In genomic region chr2:36705326-36706020, GRCh38 we compare ENCODE assay signal across 1 cellular context.
TF ChIP-seq lines count a peak whose summit lies in the region.

No MANE protein-coding gene starts in this region.

TF ChIP-seq in IMR-90, 13 proteins besides CTCF, POLR2A, EP300 and RAD21 (continued from another document):
- TF ChIP-seq, protein P1, sequence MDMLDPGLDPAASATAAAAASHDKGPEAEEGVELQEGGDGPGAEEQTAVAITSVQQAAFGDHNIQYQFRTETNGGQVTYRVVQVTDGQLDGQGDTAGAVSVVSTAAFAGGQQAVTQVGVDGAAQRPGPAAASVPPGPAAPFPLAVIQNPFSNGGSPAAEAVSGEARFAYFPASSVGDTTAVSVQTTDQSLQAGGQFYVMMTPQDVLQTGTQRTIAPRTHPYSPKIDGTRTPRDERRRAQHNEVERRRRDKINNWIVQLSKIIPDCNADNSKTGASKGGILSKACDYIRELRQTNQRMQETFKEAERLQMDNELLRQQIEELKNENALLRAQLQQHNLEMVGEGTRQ (IDR thresholded peaks at IDR 0.05; ENCODE audit: low read depth, low read length), result no peak
- TF ChIP-seq MXI1 (IDR thresholded peaks at IDR 0.05; ENCODE audit: borderline replicate concordance, low read depth, low read length) (no peak), BHLHE40 (IDR thresholded peaks at IDR 0.05; ENCODE audit: low read depth, low read length) (no peak), MAZ (IDR thresholded peaks at IDR 0.05; ENCODE audit: borderline replicate concordance, low read depth, low read length) (no peak), MAFK (IDR thresholded peaks at IDR 0.05; ENCODE audit: low read depth, low read length) (no peak), SMC3 (IDR thresholded peaks at IDR 0.05; ENCODE audit: low read depth, low read length) (no peak)
